In the genomic region with DNA sequence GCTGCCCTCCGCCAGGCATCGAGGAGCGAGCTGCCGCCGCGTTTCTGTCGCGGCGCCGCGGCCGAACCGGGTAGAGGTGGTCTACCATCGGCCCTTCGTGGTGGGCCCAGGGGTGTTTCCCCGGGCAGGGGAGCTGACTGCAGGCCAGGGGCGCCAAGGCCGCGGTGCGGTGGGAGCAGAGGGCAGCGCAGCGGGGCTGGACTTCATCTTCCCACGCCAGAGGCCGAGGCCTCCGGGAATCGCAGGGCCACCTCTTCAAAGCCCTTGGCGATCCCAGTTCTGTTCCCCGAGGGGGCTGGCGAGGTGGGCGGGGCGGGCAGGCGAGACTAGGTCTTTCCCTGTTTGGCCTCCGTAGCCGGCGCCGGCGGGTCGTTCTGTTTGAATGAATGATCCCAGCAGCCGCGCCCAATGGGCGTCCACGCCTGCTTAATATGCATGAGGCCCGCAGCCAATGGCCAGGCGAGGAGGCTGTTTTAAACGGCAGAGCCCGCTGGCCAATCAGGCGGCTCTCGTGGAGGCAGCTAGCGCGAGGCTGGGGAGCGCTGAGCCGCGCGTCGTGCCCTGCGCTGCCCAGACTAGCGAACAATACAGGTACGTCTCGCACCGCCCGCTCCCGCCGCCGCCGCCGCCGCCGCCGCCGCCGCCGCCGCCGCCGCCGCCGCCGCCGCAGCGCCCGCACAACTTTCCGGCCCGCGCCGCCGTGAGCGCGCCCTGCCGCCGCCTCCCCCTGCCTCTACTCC, we compare ENCODE assay signal across 9 cellular contexts. TPM values are rescaled to one million over a fixed set of nuclear protein-coding genes. Genes with fewer than 3 reads are reported as not detected.
DNase-seq lines count a peak whose midpoint lies in the region; ATAC-seq, FAIRE-seq and TF ChIP-seq lines count a peak whose summit lies in the region.
"Had no signal": no experiment of that assay in that cellular context is flagged by ENCODE, and none has a peak within 500 bp of the region (broad histone marks: within the 10 kb centered on the region; RNA-seq: fewer than 3 reads in every experiment).

A gene (plus strand): TSS at position 550 of the 740 bp plus-strand sequence. CDS start 2,265 bp downstream, outside the sequence.

- peak within 1 kb of the TSS; percentile 57 for H3K27ac Mint-ChIP-seq in WTC11

- H3K4me3 Mint-ChIP-seq in WTC11 = peak within 1 kb of the TSS; percentile 71

- no peaks in the 10 kb centered on the region for H3K9me3 Mint-ChIP-seq in WTC11

- no peak within 1 kb of the TSS for H3K27ac ChIP-seq in caudate nucleus (ENCODE audit: low read depth, low read length)

- H3K36me3 Mint-ChIP-seq in WTC11 = peaks cover 27% of the 10 kb centered on the region

- peaks cover 8% of the 10 kb centered on the region for H3K27me3 Mint-ChIP-seq in WTC11 (ENCODE audit: low read depth)

- DNase-seq in AG08396 (ENCODE audit: low spot score) (peak; percentile 95), NCI-H2227 (lab: John Stamatoyannopoulos, UW; ENCODE audit: unreplicated experiment) (peak; percentile 96), WTC11 (ENCODE audit: low spot score) (peak; percentile 94), caudate nucleus (lab: John Stamatoyannopoulos, UW) (peak in 58 of 61 donors; percentile 1 to 89 (median 54))
- DNase-seq in stimulated activated CD4-positive, alpha-beta T cell treated with anti-CD3 and anti-CD28 coated beads, Interleukin-12 subunit alpha, Interleukin-12 subunit beta, amount 100 ng/mL, for 48 hours (ENCODE audit: low read depth in 2 of 3, low spot score in 1 of 3) = peak; percentile 46 to 79 (median 78)

- TF ChIP-seq CTCF in WTC11 (IDR thresholded peaks at IDR 0.05) = no peak

- POLR2A ChIA-PET in WTC11 (lab: Charles Lee) = interaction anchor here (0.8 to 1.5 kb wide), 5 partner anchors 8 to 211 kb away, joined by 3 to 6 read pairs (median 5); no protein-coding TSS in a partner anchor

- peak; percentile 99 for FAIRE-seq in islet of Langerhans (lab: Jason Lieb, UNC)
- FAIRE-seq: TTC549 had no signal

- peak; percentile 97 for ATAC-seq in GM18909 (IDR thresholded peaks at IDR 0.05; ENCODE audit: poor library complexity, unreplicated experiment)
- ATAC-seq in HG03159 (IDR thresholded peaks at IDR 0.05; ENCODE audit: unreplicated experiment) = peak; percentile 96
- peak; percentile 97 for ATAC-seq in WTC11

- CTCF ChIA-PET in WTC11 (lab: Charles Lee) = interaction anchor here (0.9 to 1.9 kb wide), 2 partner anchors 210 to 211 kb away, joined by 3 to 8 read pairs; no protein-coding TSS in a partner anchor

- H3K4me1 Mint-ChIP-seq in WTC11 = peaks cover 27% of the 10 kb centered on the region

TF ChIP-seq in WTC11, 78 proteins besides CTCF, POLR2A, EP300 and RAD21:
- peak; percentile 64; the same call in 1 of the 2 replicates for TF ChIP-seq SP1 (CRISPR knock-in tag; conservative IDR thresholded peaks at IDR 0.05)
- no peak for TF ChIP-seq MXD4 (CRISPR knock-in tag; IDR thresholded peaks at IDR 0.05; ENCODE audit: borderline replicate concordance)
- TF ChIP-seq FOXP1 (CRISPR knock-in tag; IDR thresholded peaks at IDR 0.05; ENCODE audit: borderline replicate concordance) = peak; percentile 25; the same call in 1 of the 2 replicates
- 0 out of 2 replicates have a peak, but pooled peaks have one; percentile 35 for TF ChIP-seq TEAD1 (CRISPR knock-in tag; IDR thresholded peaks at IDR 0.05)
- peak; percentile 56 for TF ChIP-seq NFYB (CRISPR knock-in tag; conservative IDR thresholded peaks at IDR 0.05; ENCODE audit: low read depth)
- TF ChIP-seq ZNF423 (CRISPR knock-in tag; IDR thresholded peaks at IDR 0.05) = no peak
- TF ChIP-seq, protein P1, sequence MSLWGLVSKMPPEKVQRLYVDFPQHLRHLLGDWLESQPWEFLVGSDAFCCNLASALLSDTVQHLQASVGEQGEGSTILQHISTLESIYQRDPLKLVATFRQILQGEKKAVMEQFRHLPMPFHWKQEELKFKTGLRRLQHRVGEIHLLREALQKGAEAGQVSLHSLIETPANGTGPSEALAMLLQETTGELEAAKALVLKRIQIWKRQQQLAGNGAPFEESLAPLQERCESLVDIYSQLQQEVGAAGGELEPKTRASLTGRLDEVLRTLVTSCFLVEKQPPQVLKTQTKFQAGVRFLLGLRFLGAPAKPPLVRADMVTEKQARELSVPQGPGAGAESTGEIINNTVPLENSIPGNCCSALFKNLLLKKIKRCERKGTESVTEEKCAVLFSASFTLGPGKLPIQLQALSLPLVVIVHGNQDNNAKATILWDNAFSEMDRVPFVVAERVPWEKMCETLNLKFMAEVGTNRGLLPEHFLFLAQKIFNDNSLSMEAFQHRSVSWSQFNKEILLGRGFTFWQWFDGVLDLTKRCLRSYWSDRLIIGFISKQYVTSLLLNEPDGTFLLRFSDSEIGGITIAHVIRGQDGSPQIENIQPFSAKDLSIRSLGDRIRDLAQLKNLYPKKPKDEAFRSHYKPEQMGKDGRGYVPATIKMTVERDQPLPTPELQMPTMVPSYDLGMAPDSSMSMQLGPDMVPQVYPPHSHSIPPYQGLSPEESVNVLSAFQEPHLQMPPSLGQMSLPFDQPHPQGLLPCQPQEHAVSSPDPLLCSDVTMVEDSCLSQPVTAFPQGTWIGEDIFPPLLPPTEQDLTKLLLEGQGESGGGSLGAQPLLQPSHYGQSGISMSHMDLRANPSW (CRISPR knock-in tag; conservative IDR thresholded peaks at IDR 0.05; ENCODE audit: low read depth) = no peak
- TF ChIP-seq, protein P2, sequence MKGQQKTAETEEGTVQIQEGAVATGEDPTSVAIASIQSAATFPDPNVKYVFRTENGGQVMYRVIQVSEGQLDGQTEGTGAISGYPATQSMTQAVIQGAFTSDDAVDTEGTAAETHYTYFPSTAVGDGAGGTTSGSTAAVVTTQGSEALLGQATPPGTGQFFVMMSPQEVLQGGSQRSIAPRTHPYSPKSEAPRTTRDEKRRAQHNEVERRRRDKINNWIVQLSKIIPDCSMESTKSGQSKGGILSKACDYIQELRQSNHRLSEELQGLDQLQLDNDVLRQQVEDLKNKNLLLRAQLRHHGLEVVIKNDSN (CRISPR knock-in tag; IDR thresholded peaks at IDR 0.05) = 0 out of 2 replicates have a peak, but pooled peaks have one; percentile 15
- TF ChIP-seq ZNF138 (CRISPR knock-in tag; conservative IDR thresholded peaks at IDR 0.05) = no peak
- peak; percentile 90 for TF ChIP-seq MYBL2 (CRISPR knock-in tag; IDR thresholded peaks at IDR 0.05)
- TF ChIP-seq, protein P3, sequence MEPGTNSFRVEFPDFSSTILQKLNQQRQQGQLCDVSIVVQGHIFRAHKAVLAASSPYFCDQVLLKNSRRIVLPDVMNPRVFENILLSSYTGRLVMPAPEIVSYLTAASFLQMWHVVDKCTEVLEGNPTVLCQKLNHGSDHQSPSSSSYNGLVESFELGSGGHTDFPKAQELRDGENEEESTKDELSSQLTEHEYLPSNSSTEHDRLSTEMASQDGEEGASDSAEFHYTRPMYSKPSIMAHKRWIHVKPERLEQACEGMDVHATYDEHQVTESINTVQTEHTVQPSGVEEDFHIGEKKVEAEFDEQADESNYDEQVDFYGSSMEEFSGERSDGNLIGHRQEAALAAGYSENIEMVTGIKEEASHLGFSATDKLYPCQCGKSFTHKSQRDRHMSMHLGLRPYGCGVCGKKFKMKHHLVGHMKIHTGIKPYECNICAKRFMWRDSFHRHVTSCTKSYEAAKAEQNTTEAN (CRISPR knock-in tag; IDR thresholded peaks at IDR 0.05) = no peak
- TF ChIP-seq, protein P4, sequence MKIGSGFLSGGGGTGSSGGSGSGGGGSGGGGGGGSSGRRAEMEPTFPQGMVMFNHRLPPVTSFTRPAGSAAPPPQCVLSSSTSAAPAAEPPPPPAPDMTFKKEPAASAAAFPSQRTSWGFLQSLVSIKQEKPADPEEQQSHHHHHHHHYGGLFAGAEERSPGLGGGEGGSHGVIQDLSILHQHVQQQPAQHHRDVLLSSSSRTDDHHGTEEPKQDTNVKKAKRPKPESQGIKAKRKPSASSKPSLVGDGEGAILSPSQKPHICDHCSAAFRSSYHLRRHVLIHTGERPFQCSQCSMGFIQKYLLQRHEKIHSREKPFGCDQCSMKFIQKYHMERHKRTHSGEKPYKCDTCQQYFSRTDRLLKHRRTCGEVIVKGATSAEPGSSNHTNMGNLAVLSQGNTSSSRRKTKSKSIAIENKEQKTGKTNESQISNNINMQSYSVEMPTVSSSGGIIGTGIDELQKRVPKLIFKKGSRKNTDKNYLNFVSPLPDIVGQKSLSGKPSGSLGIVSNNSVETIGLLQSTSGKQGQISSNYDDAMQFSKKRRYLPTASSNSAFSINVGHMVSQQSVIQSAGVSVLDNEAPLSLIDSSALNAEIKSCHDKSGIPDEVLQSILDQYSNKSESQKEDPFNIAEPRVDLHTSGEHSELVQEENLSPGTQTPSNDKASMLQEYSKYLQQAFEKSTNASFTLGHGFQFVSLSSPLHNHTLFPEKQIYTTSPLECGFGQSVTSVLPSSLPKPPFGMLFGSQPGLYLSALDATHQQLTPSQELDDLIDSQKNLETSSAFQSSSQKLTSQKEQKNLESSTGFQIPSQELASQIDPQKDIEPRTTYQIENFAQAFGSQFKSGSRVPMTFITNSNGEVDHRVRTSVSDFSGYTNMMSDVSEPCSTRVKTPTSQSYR (CRISPR knock-in tag; IDR thresholded peaks at IDR 0.05) = peak; percentile 43; the same call in 1 of the 2 replicates
TF ChIP-seq in WTC11: peak in this region for 7.

RNA-seq across cellular contexts. Expression of the gene that starts here (rescaled TPM):
- total RNA-seq in WTC11 (2021) = 310 to 395 TPM (median 312 TPM) in 3 replicates
